Comparison of ENCODE assay signal across 11 cellular contexts in the genomic region with DNA sequence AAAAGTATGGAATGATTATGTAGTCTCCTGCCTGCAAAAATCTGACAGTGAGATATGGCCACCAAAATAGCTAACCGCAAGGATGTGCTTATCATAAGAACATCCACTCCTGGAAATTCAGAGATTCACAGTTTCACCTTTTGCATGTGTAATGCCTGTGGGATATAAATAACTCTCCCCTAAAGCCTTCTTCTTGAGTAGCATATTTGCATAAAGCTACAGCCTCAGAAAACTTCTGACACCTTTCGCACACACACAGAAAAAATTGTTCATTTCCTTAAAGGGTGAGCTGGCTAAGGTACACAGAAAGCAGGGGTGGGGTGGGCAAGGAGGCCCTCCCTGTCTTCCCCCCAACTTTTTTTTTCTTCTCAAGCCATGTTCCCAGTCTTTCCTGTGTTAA. TPM values are rescaled to one million over a fixed set of nuclear protein-coding genes. Genes with fewer than 3 reads are reported as not detected.
DNase-seq lines count a peak whose midpoint lies in the region; ATAC-seq and TF ChIP-seq lines count a peak whose summit lies in the region.
"Had no signal": no experiment of that assay in that cellular context is flagged by ENCODE, and none has a peak within 500 bp of the region (broad histone marks: within the 10 kb centered on the region; RNA-seq: fewer than 3 reads in every experiment).

No MANE protein-coding gene starts in this region.

- no peak overlapping the region for H3K4me3 Mint-ChIP-seq in activated CD4-positive, alpha-beta T cell treated with anti-CD3 and anti-CD28 coated beads, Interleukin-2, amount 10 ng/mL, durations not matched to agents 7 days and 5 days

- H3K27ac Mint-ChIP-seq in activated CD4-positive, alpha-beta T cell treated with anti-CD3 and anti-CD28 coated beads, Interleukin-2, amount 10 ng/mL, durations not matched to agents 7 days and 5 days = peak overlapping the region; percentile 84

- 75 to 90% (median 79%) methylated on average over 2 of the region's 2 CpGs for WGBS in spleen, 5 donors

- in situ Hi-C loops in KBM-7 (cut with MboI; ENCODE audit: low pct_unique_long_range_greater_than_20kb, low sequenced_read_pairs) = loop anchor here (25.0 kb wide), 1 partner anchor 546 kb away; no protein-coding TSS in a partner anchor

- TF ChIP-seq POLR2A in spleen (IDR thresholded peaks at IDR 0.05) = no peak

- intact Hi-C loops in spleen (cut with DNase I; ENCODE audit: low total_unique reads) = loop anchor here (5.0 to 10.0 kb wide), 2 partner anchors 316 to 539 kb away; no protein-coding TSS in a partner anchor

- peaks cover 28% of the 10 kb centered on the region for H3K4me1 Mint-ChIP-seq in activated CD4-positive, alpha-beta T cell treated with anti-CD3 and anti-CD28 coated beads, Interleukin-2, amount 10 ng/mL, durations not matched to agents 7 days and 5 days

- ATAC-seq in GM21737 (IDR thresholded peaks at IDR 0.05; ENCODE audit: unreplicated experiment) (peak; percentile 52), HG03520 (IDR thresholded peaks at IDR 0.05; ENCODE audit: unreplicated experiment) (peak; percentile 63)

- H3K4me3 ChIP-seq in spleen (no peak overlapping the region), foreskin fibroblast (ENCODE audit: low read depth in 1 of 2, low read length in 2 of 2) (no peak overlapping the region)

- H3K36me3 Mint-ChIP-seq in activated CD4-positive, alpha-beta T cell treated with anti-CD3 and anti-CD28 coated beads, Interleukin-2, amount 10 ng/mL, durations not matched to agents 7 days and 5 days (ENCODE audit: low read depth) = no peaks in the 10 kb centered on the region

- POLR2A ChIA-PET in activated CD4-positive, alpha-beta T cell treated with anti-CD3 and anti-CD28 coated beads, Interleukin-2, amount 10 ng/mL, durations not matched to agents 7 days and 5 days (lab: Charles Lee) = no interaction called here

- H3K27ac ChIP-seq in spleen = peak overlapping the region in 7 of 8 donors; percentile 55 to 81 (median 73)

- CTCF ChIA-PET in activated CD4-positive, alpha-beta T cell treated with anti-CD3 and anti-CD28 coated beads, Interleukin-2, amount 10 ng/mL, durations not matched to agents 7 days and 5 days (lab: Charles Lee) = interaction anchor here (0.7 to 4.5 kb wide), 5 partner anchors 9 to 314 kb away, joined by 3 to 16 read pairs (median 3); no protein-coding TSS in a partner anchor

- no peaks in the 10 kb centered on the region for H3K27me3 Mint-ChIP-seq in activated CD4-positive, alpha-beta T cell treated with anti-CD3 and anti-CD28 coated beads, Interleukin-2, amount 10 ng/mL, durations not matched to agents 7 days and 5 days

- H3K27me3 ChIP-seq in spleen (replicated peaks in 1 of 7) = no peaks in the 10 kb centered on the region

- H3K36me3 ChIP-seq in spleen = no peaks in the 10 kb centered on the region

- H3K9me3 ChIP-seq in spleen = no peaks in the 10 kb centered on the region

- TF ChIP-seq CTCF in spleen (IDR thresholded peaks at IDR 0.05 in 8 of 11, conservative IDR thresholded peaks at IDR 0.05 in 3 of 11) = no peak
- TF ChIP-seq CTCF in foreskin fibroblast (IDR thresholded peaks at IDR 0.05; ENCODE audit: low read depth, low read length) = no peak

- H3K4me1 ChIP-seq in spleen = peaks cover 22 to 50% (median 42%) of the 10 kb centered on the region in 6 donors

- no peak for DNase-seq in activated CD4-positive, alpha-beta T cell treated with anti-CD3 and anti-CD28 coated beads, Interleukin-2, amount 10 ng/mL, durations not matched to agents 7 days and 5 days
- DNase-seq in activated CD4-positive, alpha-beta T cell treated with anti-CD3 and anti-CD28 coated beads for 1 hour = no peak
- DNase-seq in spleen (no peak), KBM-7 (no peak), foreskin fibroblast (no peak), ureter (ENCODE audit: low spot score) (no peak)
- DNase-seq: activated CD8-positive, alpha-beta memory T cell treated with anti-CD3 and anti-CD28 coated beads, Interleukin-2, amount 50 U/mL, for 4 hours; H7; NCI-H774 had no signal

- H3K9me3 Mint-ChIP-seq in activated CD4-positive, alpha-beta T cell treated with anti-CD3 and anti-CD28 coated beads, Interleukin-2, amount 10 ng/mL, durations not matched to agents 7 days and 5 days = peaks cover 3% of the 10 kb centered on the region

RNA-seq across cellular contexts. Expression of gene IGF1, which starts 3.1 kb away (rescaled TPM):
- under 1 TPM; 0.10 to 0.19 TPM for total RNA-seq in activated CD4-positive, alpha-beta T cell treated with anti-CD3 and anti-CD28 coated beads, Interleukin-2, amount 10 ng/mL, durations not matched to agents 7 days and 5 days
- 10 to 100 TPM in 6 of 7 donors, 1 to 10 TPM in 1; 8.7 to 19.7 (median 11.5) TPM for total RNA-seq in spleen
- polyA plus RNA-seq in spleen = 1 to 10 TPM; 1.5 to 5.6 (median 4.2) TPM
- total RNA-seq in ureter = 9.2 TPM
- total RNA-seq: H7 had no signal
